In genomic region chr11:33778682-33779081, GRCh38 we compare ENCODE assay signal across 10 cellular contexts. TPM values are rescaled to one million over a fixed set of nuclear protein-coding genes. Genes with fewer than 3 reads are reported as not detected.
DNase-seq lines count a peak whose midpoint lies in the region; ATAC-seq and TF ChIP-seq lines count a peak whose summit lies in the region.
"Had no signal": no experiment of that assay in that cellular context is flagged by ENCODE, and none has a peak within 500 bp of the region (broad histone marks: within the 10 kb centered on the region; RNA-seq: fewer than 3 reads in every experiment).

No MANE protein-coding gene starts in this region.

- ATAC-seq in left cardiac atrium: no peak
- ATAC-seq: heart left ventricle had no signal

- POLR2A ChIA-PET in RWPE1 (lab: Yijun Ruan, JAX; ENCODE audit: low non-redundant PET) (interaction anchor here (0.8 kb wide), 1 partner anchor 134 kb away, joined by 3 read pairs; no protein-coding TSS in a partner anchor), GM10248 (lab: Yijun Ruan, JAX) (no interaction called here)

- peak; percentile 52 for DNase-seq in H4 (ENCODE audit: low spot score)
- peak; percentile 75 to 93 for DNase-seq in NCI-H524 (lab: John Stamatoyannopoulos, UW)
- peak; percentile 74 for DNase-seq in cerebellum (ENCODE audit: low spot score)
- DNase-seq in retinal pigment epithelial cell (ENCODE audit: low read depth): peak; percentile 31
- no peak for DNase-seq in RWPE1 (ENCODE audit: low spot score)
- DNase-seq in left cardiac atrium: no peak
- no peak for DNase-seq in GM10248 (ENCODE audit: extremely low spot score)
- DNase-seq: activated T-cell treated with anti-CD3 and anti-CD28 coated beads, Interleukin-2, amount 50 U/mL, for 1 hour; heart left ventricle; T1000 had no signal

- TF ChIP-seq CTCF in retinal pigment epithelial cell (conservative IDR thresholded peaks at IDR 0.05; ENCODE audit: low read depth, low read length): no peak
- no peak for TF ChIP-seq CTCF in RWPE1 (conservative IDR thresholded peaks at IDR 0.05; ENCODE audit: low read depth)
- no peak for TF ChIP-seq CTCF in GM10248 (IDR thresholded peaks at IDR 0.05; ENCODE audit: control extremely low read depth, extremely low read depth, low read depth, missing control alignments)

- H3K4me3 ChIP-seq in retinal pigment epithelial cell (ENCODE audit: low read length): no peak overlapping the region
- H3K4me3 ChIP-seq: heart left ventricle had no signal

- intact Hi-C loops in left cardiac atrium (cut with DNase I): no loop called here

- no peak overlapping the region for H3K27ac ChIP-seq in RWPE1

- CTCF ChIA-PET in RWPE1 (lab: Yijun Ruan, JAX): no interaction called here
- CTCF ChIA-PET in GM10248 (lab: Yijun Ruan, JAX): no interaction called here

RNA-seq across cellular contexts. Expression of gene FBXO3, which starts 4.4 kb away (rescaled TPM):
- 49.9 and 62.1 TPM in 2 replicates for total RNA-seq in H4 (2014; rRNA removed; shearing (Covaris generic))
- total RNA-seq in cerebellum (52.0 TPM), left cardiac atrium (10 to 100 TPM; 30.5 to 31.8 TPM)

RNA-seq across cellular contexts. Expression of gene CD59, which starts 42.5 kb away (rescaled TPM):
- total RNA-seq in H4 (2014; rRNA removed; shearing (Covaris generic)): 196 and 287 TPM in 2 replicates
- total RNA-seq in cerebellum: 59.8 TPM
- 100 to 1,000 TPM; 633 to 874 TPM for total RNA-seq in left cardiac atrium

Comparison
In these comparisons a context has a peak if more than half of its experiments do, and no peak if none do; other contexts are left out.
1. DNase-seq: peak in H4 (single experiment), NCI-H524 (2 of 2), cerebellum (single experiment) and retinal pigment epithelial cell (single experiment); none in RWPE1 (single experiment), left cardiac atrium (single experiment) and GM10248 (single experiment).